30 cellular contexts compared by ENCODE assay signal in genomic region chr6:149425754-149426153, GRCh38. TPM values are rescaled to one million over a fixed set of nuclear protein-coding genes. Genes with fewer than 3 reads are reported as not detected.
"Had no signal": no experiment of that assay in that cellular context is flagged by ENCODE, and none has a peak within 500 bp of the region (broad histone marks: within the 10 kb centered on the region; RNA-seq: fewer than 3 reads in every experiment).

No MANE protein-coding gene starts in this region.

- DNase-seq: activated B cell treated with CpG ODN at 0.5 μM for 24 hours; activated CD4-positive, alpha-beta T cell treated with anti-CD3 and anti-CD28 coated beads for 4 hours; activated CD4-positive, CD25-positive, alpha-beta regulatory T cell treated with anti-CD3 and anti-CD28 coated beads, Interleukin-2, amount 50 U/mL, for 72 hours; activated CD8-positive, alpha-beta T cell treated with anti-CD3 and anti-CD28 coated beads for 36 hours; activated effector memory CD4-positive, alpha-beta T cell treated with anti-CD3 and anti-CD28 coated beads, Interleukin-2, amount 50 U/mL, for 16 hours; activated naive CD4-positive, alpha-beta T cell; activated naive CD4-positive, alpha-beta T cell treated with anti-CD3 and anti-CD28 coated beads, Interleukin-2, amount 50 U/mL, for 16 hours; activated naive CD8-positive, alpha-beta T cell treated with anti-CD3 and anti-CD28 coated beads for 36 hours; activated T-cell treated with anti-CD3 and anti-CD28 coated beads, Interleukin-2, amount 50 U/mL, for 1 hour; activated T-cell treated with anti-CD3 and anti-CD28 coated beads, Interleukin-2, amount 50 U/mL, for 72 hours; adrenal gland; central memory CD4-positive, alpha-beta T cell; Karpas-422; KBM-7; NCI-H1048; NCI-H1436 treated with DMSO at 0.1 percent for 48 hours; NCI-H1694 treated with DMSO at 0.1 percent for 48 hours; NCI-H2029; NCI-H345; NCI-H524 treated with DMSO at 0.1 percent for 48 hours; SHP77; SJCRH30; T-helper 2 cell; T-helper 9 cell had no signal

- H3K27me3 Mint-ChIP-seq: activated B cell treated with CpG ODN at 0.5 μM for 24 hours; activated CD8-positive, alpha-beta T cell treated with anti-CD3 and anti-CD28 coated beads for 36 hours; activated naive CD8-positive, alpha-beta T cell treated with anti-CD3 and anti-CD28 coated beads for 36 hours; activated T-helper 17 cell treated with anti-CD3 and anti-CD28 coated beads, Interleukin-2, amount 50 U/mL, for 72 hours; brain had no signal

- H3K9me3 ChIP-seq: adrenal gland, SJCRH30 had no signal

- H3K9me3 Mint-ChIP-seq: activated B cell treated with CpG ODN at 0.5 μM for 24 hours; activated CD8-positive, alpha-beta T cell treated with anti-CD3 and anti-CD28 coated beads for 36 hours; activated naive CD8-positive, alpha-beta T cell treated with anti-CD3 and anti-CD28 coated beads for 36 hours; activated T-cell treated with anti-CD3 and anti-CD28 coated beads, Interleukin-2, amount 50 U/mL, for 72 hours; activated T-helper 17 cell treated with anti-CD3 and anti-CD28 coated beads, Interleukin-2, amount 50 U/mL, for 72 hours; IgD-negative memory B cell had no signal

- H3K27ac ChIP-seq: adrenal gland, SJCRH30, SK-N-MC had no signal

- H3K27ac Mint-ChIP-seq: activated B cell treated with CpG ODN at 0.5 μM for 24 hours; activated CD8-positive, alpha-beta T cell treated with anti-CD3 and anti-CD28 coated beads for 36 hours; activated naive CD8-positive, alpha-beta T cell treated with anti-CD3 and anti-CD28 coated beads for 36 hours; activated T-helper 17 cell treated with anti-CD3 and anti-CD28 coated beads, Interleukin-2, amount 50 U/mL, for 72 hours had no signal

- H3K36me3 Mint-ChIP-seq: activated naive CD8-positive, alpha-beta T cell treated with anti-CD3 and anti-CD28 coated beads for 36 hours; brain; IgD-negative memory B cell had no signal

- H3K4me1 Mint-ChIP-seq: activated B cell treated with CpG ODN at 0.5 μM for 24 hours; activated naive CD8-positive, alpha-beta T cell treated with anti-CD3 and anti-CD28 coated beads for 36 hours; activated T-helper 17 cell treated with anti-CD3 and anti-CD28 coated beads, Interleukin-2, amount 50 U/mL, for 72 hours had no signal

- H3K27me3 ChIP-seq: adrenal gland, SJCRH30 had no signal

- H3K36me3 ChIP-seq: adrenal gland, SJCRH30 had no signal

- H3K4me1 ChIP-seq: SJCRH30 had no signal

- H3K4me3 Mint-ChIP-seq: activated B cell treated with CpG ODN at 0.5 μM for 24 hours; activated CD8-positive, alpha-beta T cell treated with anti-CD3 and anti-CD28 coated beads for 36 hours; activated naive CD8-positive, alpha-beta T cell treated with anti-CD3 and anti-CD28 coated beads for 36 hours; activated T-cell treated with anti-CD3 and anti-CD28 coated beads, Interleukin-2, amount 50 U/mL, for 72 hours; activated T-helper 17 cell treated with anti-CD3 and anti-CD28 coated beads, Interleukin-2, amount 50 U/mL, for 72 hours; brain; IgD-negative memory B cell had no signal

- H3K4me3 ChIP-seq: adrenal gland, SJCRH30, SK-N-MC had no signal

- ATAC-seq: activated CD8-positive, alpha-beta T cell treated with anti-CD3 and anti-CD28 coated beads for 36 hours; activated T-helper 17 cell treated with anti-CD3 and anti-CD28 coated beads, Interleukin-2, amount 50 U/mL, for 72 hours; Panc1 had no signal

RNA-seq across cellular contexts. Expression of gene ZC3H12D, which starts 59.1 kb away (rescaled TPM):
- total RNA-seq: MCF 10A, SJCRH30 had no signal
